ENCODE assay signal across 19 cellular contexts in genomic region chr2:171386627-171387026, GRCh38.
"Had no signal": no experiment of that assay in that cellular context is flagged by ENCODE, and none has a peak within 500 bp of the region (broad histone marks: within the 10 kb centered on the region; RNA-seq: fewer than 3 reads in every experiment).

No MANE protein-coding gene starts in this region.

- ATAC-seq: activated T-helper 17 cell treated with anti-CD3 and anti-CD28 coated beads, Interleukin-2, amount 50 U/mL, for 72 hours; gastroesophageal sphincter; left colon; mucosa of descending colon; natural killer cell treated with Interleukin-12 subunit alpha and Interleukin-12 subunit beta and Interleukin-15 and Interleukin-18, amount 100 ng/mL, for 72 hours; right lobe of liver; stimulated activated naive CD8-positive, alpha-beta T cell treated with anti-CD3 and anti-CD28 coated beads, Interleukin-15, Interleukin-2, amounts not matched to agents 100 U/mL and 50 U/mL, for 24 hours had no signal

- H3K9me3 Mint-ChIP-seq: activated T-helper 17 cell treated with anti-CD3 and anti-CD28 coated beads, Interleukin-2, amount 50 U/mL, for 72 hours; immature natural killer cell; natural killer cell treated with Interleukin-12 subunit alpha and Interleukin-12 subunit beta and Interleukin-15 and Interleukin-18, amount 100 ng/mL, for 72 hours had no signal

- H3K4me1 Mint-ChIP-seq: activated T-helper 17 cell treated with anti-CD3 and anti-CD28 coated beads, Interleukin-2, amount 50 U/mL, for 72 hours had no signal

- H3K4me3 ChIP-seq: coronary artery, gastroesophageal sphincter, mucosa of descending colon, prostate gland, right lobe of liver had no signal

- H3K27ac Mint-ChIP-seq: activated T-helper 17 cell treated with anti-CD3 and anti-CD28 coated beads, Interleukin-2, amount 50 U/mL, for 72 hours; natural killer cell treated with Interleukin-12 subunit alpha and Interleukin-12 subunit beta and Interleukin-15 and Interleukin-18, amount 100 ng/mL, for 72 hours had no signal

- H3K36me3 Mint-ChIP-seq: natural killer cell treated with Interleukin-12 subunit alpha and Interleukin-12 subunit beta and Interleukin-15 and Interleukin-18, amount 100 ng/mL, for 72 hours had no signal

- H3K27ac ChIP-seq: coronary artery, epithelial cell of prostate, gastroesophageal sphincter, prostate gland, right lobe of liver, VCaP had no signal

- H3K9me3 ChIP-seq: gastroesophageal sphincter, mucosa of descending colon, prostate gland, right lobe of liver had no signal

- H3K27me3 ChIP-seq: gastroesophageal sphincter, right lobe of liver had no signal

- H3K27me3 Mint-ChIP-seq: activated T-helper 17 cell treated with anti-CD3 and anti-CD28 coated beads, Interleukin-2, amount 50 U/mL, for 72 hours; natural killer cell treated with Interleukin-12 subunit alpha and Interleukin-12 subunit beta and Interleukin-15 and Interleukin-18, amount 100 ng/mL, for 72 hours had no signal

- H3K4me3 Mint-ChIP-seq: activated T-helper 17 cell treated with anti-CD3 and anti-CD28 coated beads, Interleukin-2, amount 50 U/mL, for 72 hours; immature natural killer cell; natural killer cell treated with Interleukin-12 subunit alpha and Interleukin-12 subunit beta and Interleukin-15 and Interleukin-18, amount 100 ng/mL, for 72 hours had no signal

- H3K4me1 ChIP-seq: gastroesophageal sphincter, prostate gland had no signal

- DNase-seq: activated CD4-positive, alpha-beta T cell treated with anti-CD3 and anti-CD28 coated beads for 4 hours; activated naive CD4-positive, alpha-beta T cell treated with anti-CD3 and anti-CD28 coated beads, Interleukin-2, amount 50 U/mL, for 16 hours; activated T-cell treated with anti-CD3 and anti-CD28 coated beads for 4 hours; caudate nucleus; effector memory CD4-positive, alpha-beta T cell; immature natural killer cell; left colon; mucosa of descending colon; right lobe of liver; stimulated activated CD4-positive, alpha-beta T cell treated with anti-CD3 and anti-CD28 coated beads, Interleukin-2, amount 100 ng/mL, for 24 hours; stimulated activated naive CD8-positive, alpha-beta T cell treated with anti-CD3 and anti-CD28 coated beads, Interleukin-15, Interleukin-2, amounts not matched to agents 100 U/mL and 50 U/mL, for 24 hours; T-helper 9 cell had no signal
